ENCODE assay signal across 9 cellular contexts in genomic region chr5:95823241-95823737, GRCh38. TPM values are rescaled to one million over a fixed set of nuclear protein-coding genes. Genes with fewer than 3 reads are reported as not detected.
DNase-seq lines count a peak whose midpoint lies in the region; ATAC-seq, FAIRE-seq and TF ChIP-seq lines count a peak whose summit lies in the region.
"Had no signal": no experiment of that assay in that cellular context is flagged by ENCODE, and none has a peak within 500 bp of the region (broad histone marks: within the 10 kb centered on the region; RNA-seq: fewer than 3 reads in every experiment).

No MANE protein-coding gene starts in this region.

- peak overlapping the region; percentile 96 for H3K4me3 Mint-ChIP-seq in activated naive CD4-positive, alpha-beta T cell treated with anti-CD3 and anti-CD28 coated beads, Interleukin-2, amount 10 ng/mL, durations not matched to agents 7 days and 5 days

- no peak for FAIRE-seq in GM12892 (lab: Jason Lieb, UNC)

- H3K79me2 ChIP-seq in mesendoderm (ENCODE audit: control insufficient read depth, insufficient read depth, low read length) = peaks cover 2% of the 10 kb centered on the region

- no peak overlapping the region for H2BK5ac ChIP-seq in mesendoderm (ENCODE audit: low read length)

- 25 to 69% (median 26%) methylated on average over 7 of the region's 7 CpGs for WGBS in adipose tissue, 3 donors
- WGBS in mesendoderm (ENCODE audit: extremely low coverage, insufficient coverage, low lambda C conversion rate) = no CpG with 5 or more reads among the region's 7 CpGs
- whole genome bisulfite sequencing in urinary bladder = 43% methylated on average over 7 of the region's 7 CpGs

- no peak for TF ChIP-seq POLR2A in GM12892 (IDR thresholded peaks at IDR 0.05; ENCODE audit: low read depth, low read length)

- ATAC-seq in HG03432 (IDR thresholded peaks at IDR 0.05; ENCODE audit: unreplicated experiment) (no peak), HG03565 (IDR thresholded peaks at IDR 0.05; ENCODE audit: unreplicated experiment) (no peak)

- peaks cover 29% of the 10 kb centered on the region for H3K36me3 Mint-ChIP-seq in activated naive CD4-positive, alpha-beta T cell treated with anti-CD3 and anti-CD28 coated beads, Interleukin-2, amount 10 ng/mL, durations not matched to agents 7 days and 5 days

- H3K27me3 Mint-ChIP-seq in activated naive CD4-positive, alpha-beta T cell treated with anti-CD3 and anti-CD28 coated beads, Interleukin-2, amount 10 ng/mL, durations not matched to agents 7 days and 5 days = no peaks in the 10 kb centered on the region

- no peak overlapping the region for H3K23ac ChIP-seq in mesendoderm (ENCODE audit: low read length)

- H3K27ac Mint-ChIP-seq in activated naive CD4-positive, alpha-beta T cell treated with anti-CD3 and anti-CD28 coated beads, Interleukin-2, amount 10 ng/mL, durations not matched to agents 7 days and 5 days = peak overlapping the region; percentile 97

- DNase-seq in activated naive CD4-positive, alpha-beta T cell treated with anti-CD3 and anti-CD28 coated beads, Interleukin-2, amount 10 ng/mL, durations not matched to agents 7 days and 5 days = no peak
- DNase-seq in activated naive CD4-positive, alpha-beta T cell (lab: John Stamatoyannopoulos, UW) = no peak
- DNase-seq in mesendoderm (no peak), GM12892 (ENCODE audit: insufficient read length) (no peak)
- DNase-seq: NCI-H1930 had no signal

- no peak overlapping the region for H2BK120ac ChIP-seq in mesendoderm (ENCODE audit: low read depth, low read length)

- H3K27me3 ChIP-seq in mesendoderm (ENCODE audit: insufficient read depth, low read length, poor library complexity) = no peaks in the 10 kb centered on the region

- H3K4me1 Mint-ChIP-seq in activated naive CD4-positive, alpha-beta T cell treated with anti-CD3 and anti-CD28 coated beads, Interleukin-2, amount 10 ng/mL, durations not matched to agents 7 days and 5 days = peaks cover 70% of the 10 kb centered on the region

- H3K79me1 ChIP-seq in mesendoderm (ENCODE audit: low read length) = peaks cover 6% of the 10 kb centered on the region

- peak overlapping the region; percentile 69 for H3K18ac ChIP-seq in mesendoderm (ENCODE audit: low read length)

- H3K4me1 ChIP-seq in mesendoderm (ENCODE audit: control insufficient read depth, low read depth, low read length) = peaks cover 14% of the 10 kb centered on the region
- peaks cover 1% of the 10 kb centered on the region for H3K4me1 ChIP-seq in urinary bladder (ENCODE audit: insufficient read depth)

- no peak overlapping the region for H3K9ac ChIP-seq in mesendoderm (ENCODE audit: low read length)

- H3K56ac ChIP-seq in mesendoderm (ENCODE audit: low read length) = peak overlapping the region; percentile 73

- H3K4me3 ChIP-seq in mesendoderm (ENCODE audit: low read length) (no peak overlapping the region), urinary bladder (ENCODE audit: low read depth, low read length) (peak overlapping the region; percentile 75)

- H2AK5ac ChIP-seq in mesendoderm (ENCODE audit: low read length) = no peak overlapping the region

- H3K27ac ChIP-seq in adipose tissue (ENCODE audit: low read depth, low read length) (peak overlapping the region; percentile 87), mesendoderm (ENCODE audit: low read depth, low read length) (peak overlapping the region; percentile 76), urinary bladder (ENCODE audit: low read depth) (peak overlapping the region; percentile 89)

- no peaks in the 10 kb centered on the region for H3K36me3 ChIP-seq in mesendoderm (ENCODE audit: control insufficient read depth, insufficient read depth, low read length)
- H3K36me3 ChIP-seq in urinary bladder (ENCODE audit: insufficient read depth) = no peaks in the 10 kb centered on the region

- H2BK15ac ChIP-seq in mesendoderm (replicated peaks; ENCODE audit: low read depth) = peak overlapping the region; percentile 41

- no peak overlapping the region for H3K4me2 ChIP-seq in mesendoderm (ENCODE audit: low read length)

- no peak overlapping the region for H4K5ac ChIP-seq in mesendoderm (ENCODE audit: low read length)

- H3K4ac ChIP-seq in mesendoderm (ENCODE audit: low read depth, low read length) = no peak overlapping the region

- H3K9me3 Mint-ChIP-seq in activated naive CD4-positive, alpha-beta T cell treated with anti-CD3 and anti-CD28 coated beads, Interleukin-2, amount 10 ng/mL, durations not matched to agents 7 days and 5 days = no peaks in the 10 kb centered on the region

- no peak overlapping the region for H4K8ac ChIP-seq in mesendoderm (ENCODE audit: low read depth, low read length)

- CTCF ChIA-PET in activated naive CD4-positive, alpha-beta T cell treated with anti-CD3 and anti-CD28 coated beads, Interleukin-2, amount 10 ng/mL, durations not matched to agents 7 days and 5 days (lab: Charles Lee) = interaction anchor here (1.0 to 6.0 kb wide), 13 partner anchors 9 to 178 kb away, joined by 3 to 18 read pairs (median 5); no protein-coding TSS in a partner anchor

RNA-seq across cellular contexts. Expression of gene GLRX, which starts 0.8 kb away (rescaled TPM):
- polyA plus RNA-seq in adipose tissue = 100 to 1,000 TPM in 2 of 3 donors, 10 to 100 TPM in 1; 28.6 to 212 (median 201) TPM
- 16.8 TPM for polyA plus RNA-seq in mesendoderm (2013, experiment 1 of 2)
- 17.2 TPM for polyA plus RNA-seq in mesendoderm (2013, experiment 2 of 2)
- total RNA-seq in urinary bladder = 23.5 TPM
- 61.1 TPM for polyA plus RNA-seq in urinary bladder
- polyA plus RNA-seq in GM12892 (2012; ENCODE audit: missing spikeins) = 144 TPM
